Comparison of ENCODE assay signal across 13 cellular contexts in genomic region chr3:15894382-15894781, GRCh38.
"Had no signal": no experiment of that assay in that cellular context is flagged by ENCODE, and none has a peak within 500 bp of the region (broad histone marks: within the 10 kb centered on the region; RNA-seq: fewer than 3 reads in every experiment).

No MANE protein-coding gene starts in this region.

- H3K27me3 ChIP-seq: cardiac muscle cell had no signal

- H3K36me3 ChIP-seq: cardiac muscle cell, lower lobe of right lung had no signal

- H3K4me1 ChIP-seq: lower lobe of right lung had no signal

- H3K27ac ChIP-seq: cardiac muscle cell, lower lobe of right lung, SK-N-MC had no signal

- H3K9me3 ChIP-seq: lower lobe of right lung had no signal

- DNase-seq: activated CD4-positive, alpha-beta T cell treated with anti-CD3 and anti-CD28 coated beads, Interleukin-2, amount 50 U/mL, for 1 hour; activated naive CD8-positive, alpha-beta T cell treated with anti-CD3 and anti-CD28 coated beads, Interleukin-2, amount 10 ng/mL, durations not matched to agents 7 days and 5 days; lower lobe of right lung; midbrain; stimulated activated CD4-positive, alpha-beta T cell treated with anti-CD3 and anti-CD28 coated beads, Interleukin-2, amount 100 ng/mL, for 48 hours; stimulated activated naive B cell treated with anti-CD40 and anti-IgM and Interleukin-4, amounts not matched to agents 10 μg/mL and 1 μg/mL and 100 μg/mL, for 72 hours; T-helper 1 cell; T1000 had no signal

- FAIRE-seq: colon, endometrium had no signal

- H3K4me3 ChIP-seq: cardiac muscle cell, lower lobe of right lung, SK-N-MC had no signal

- ATAC-seq: activated CD4-positive, CD25-positive, alpha-beta regulatory T cell treated with anti-CD3 and anti-CD28 coated beads, Interleukin-2, amount 50 U/mL, for 24 hours; lower lobe of right lung; stimulated activated naive B cell treated with anti-CD40 and anti-IgM and Interleukin-4, amounts not matched to agents 10 μg/mL and 1 μg/mL and 100 μg/mL, for 72 hours had no signal
